8 cellular contexts compared by ENCODE assay signal in the genomic region with DNA sequence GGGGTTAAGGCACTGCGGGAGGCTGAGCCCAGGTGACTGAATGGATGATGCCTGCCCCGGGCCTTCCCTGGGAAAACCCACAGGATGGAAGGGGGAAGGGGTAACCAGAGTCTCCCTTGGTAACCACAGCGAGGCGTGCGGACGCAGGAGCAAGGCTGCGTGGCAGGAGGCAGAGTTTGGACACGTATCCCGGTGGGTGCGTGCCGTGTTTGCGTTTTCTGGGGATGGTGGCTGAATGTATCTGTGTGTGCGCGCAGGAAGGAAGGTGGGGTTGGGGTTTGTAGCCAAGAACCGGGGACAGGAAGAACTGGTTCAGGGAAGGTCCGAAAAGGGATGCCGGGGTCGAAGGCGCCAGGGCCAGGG. TPM values are rescaled to one million over a fixed set of nuclear protein-coding genes. Genes with fewer than 3 reads are reported as not detected.
DNase-seq lines count a peak whose midpoint lies in the region; ATAC-seq and TF ChIP-seq lines count a peak whose summit lies in the region.

No MANE protein-coding gene starts in this region.

- peak overlapping the region; percentile 81 for H3K4me3 ChIP-seq in thoracic aorta

- no peaks in the 10 kb centered on the region for H3K9me3 Mint-ChIP-seq in activated CD8-positive, alpha-beta memory T cell treated with anti-CD3 and anti-CD28 coated beads, Interleukin-2, amount 10 ng/mL, durations not matched to agents 7 days and 5 days (ENCODE audit: low read depth)
- H3K9me3 Mint-ChIP-seq in activated naive CD8-positive, alpha-beta T cell treated with anti-CD3 and anti-CD28 coated beads for 36 hours = no peaks in the 10 kb centered on the region

- DNase-seq in activated CD8-positive, alpha-beta memory T cell treated with anti-CD3 and anti-CD28 coated beads, Interleukin-2, amount 10 ng/mL, durations not matched to agents 7 days and 5 days = no peak
- no peak for DNase-seq in activated CD8-positive, alpha-beta memory T cell treated with anti-CD3 and anti-CD28 coated beads, Interleukin-2, amount 50 U/mL, for 4 hours
- DNase-seq in activated naive CD8-positive, alpha-beta T cell treated with anti-CD3 and anti-CD28 coated beads for 36 hours = no peak
- DNase-seq in left kidney (ENCODE audit: low read depth, low spot score) (peak; percentile 55), thoracic aorta (ENCODE audit: low spot score) (no peak), inferior parietal cortex (ENCODE audit: extremely low spot score) (no peak)

- peak overlapping the region; percentile 1 for H3K27ac Mint-ChIP-seq in activated CD8-positive, alpha-beta memory T cell treated with anti-CD3 and anti-CD28 coated beads, Interleukin-2, amount 10 ng/mL, durations not matched to agents 7 days and 5 days
- no peak overlapping the region for H3K27ac Mint-ChIP-seq in activated naive CD8-positive, alpha-beta T cell treated with anti-CD3 and anti-CD28 coated beads for 36 hours

- no peaks in the 10 kb centered on the region for H3K27me3 ChIP-seq in thoracic aorta (replicated peaks; ENCODE audit: insufficient read depth)

- no peak for TF ChIP-seq CTCF in thoracic aorta (IDR thresholded peaks at IDR 0.05)

- H3K36me3 ChIP-seq in thoracic aorta = no peaks in the 10 kb centered on the region

- H3K27me3 Mint-ChIP-seq in activated CD8-positive, alpha-beta memory T cell treated with anti-CD3 and anti-CD28 coated beads, Interleukin-2, amount 10 ng/mL, durations not matched to agents 7 days and 5 days = peaks cover 44% of the 10 kb centered on the region
- H3K27me3 Mint-ChIP-seq in activated naive CD8-positive, alpha-beta T cell treated with anti-CD3 and anti-CD28 coated beads for 36 hours = peaks cover 53% of the 10 kb centered on the region

- H3K4me1 ChIP-seq in thoracic aorta (ENCODE audit: control insufficient read depth in 1 of 2, low read depth in 2 of 2) = peaks cover 20 to 35% of the 10 kb centered on the region in 2 donors

- ATAC-seq in activated CD8-positive, alpha-beta memory T cell treated with anti-CD3 and anti-CD28 coated beads, Interleukin-2, amount 10 ng/mL, durations not matched to agents 7 days and 5 days = no peak
- ATAC-seq in thoracic aorta (ENCODE audit: insufficient number of reproducible peaks, low FRiP score, low read depth) (no peak), GM21390 (IDR thresholded peaks at IDR 0.05; ENCODE audit: unreplicated experiment) (no peak), HG03159 (IDR thresholded peaks at IDR 0.05; ENCODE audit: unreplicated experiment) (no peak)

- H3K4me1 Mint-ChIP-seq in activated CD8-positive, alpha-beta memory T cell treated with anti-CD3 and anti-CD28 coated beads, Interleukin-2, amount 10 ng/mL, durations not matched to agents 7 days and 5 days = peaks cover 30% of the 10 kb centered on the region
- peaks cover 27% of the 10 kb centered on the region for H3K4me1 Mint-ChIP-seq in activated naive CD8-positive, alpha-beta T cell treated with anti-CD3 and anti-CD28 coated beads for 36 hours

- H3K4me3 Mint-ChIP-seq in activated CD8-positive, alpha-beta memory T cell treated with anti-CD3 and anti-CD28 coated beads, Interleukin-2, amount 10 ng/mL, durations not matched to agents 7 days and 5 days = peak overlapping the region; percentile 73
- peak overlapping the region; percentile 80 for H3K4me3 Mint-ChIP-seq in activated naive CD8-positive, alpha-beta T cell treated with anti-CD3 and anti-CD28 coated beads for 36 hours

- H3K36me3 Mint-ChIP-seq in activated CD8-positive, alpha-beta memory T cell treated with anti-CD3 and anti-CD28 coated beads, Interleukin-2, amount 10 ng/mL, durations not matched to agents 7 days and 5 days = no peaks in the 10 kb centered on the region
- no peaks in the 10 kb centered on the region for H3K36me3 Mint-ChIP-seq in activated naive CD8-positive, alpha-beta T cell treated with anti-CD3 and anti-CD28 coated beads for 36 hours

- no peaks in the 10 kb centered on the region for H3K9me3 ChIP-seq in thoracic aorta

- H3K27ac ChIP-seq in thoracic aorta = no peak overlapping the region

- CTCF ChIA-PET in activated CD8-positive, alpha-beta memory T cell treated with anti-CD3 and anti-CD28 coated beads, Interleukin-2, amount 10 ng/mL, durations not matched to agents 7 days and 5 days (lab: Charles Lee) = no interaction called here

RNA-seq across cellular contexts. Expression of a gene that starts 1.8 kb away (rescaled TPM):
- 10 to 100 TPM; 15.5 to 26.0 TPM for total RNA-seq in activated CD8-positive, alpha-beta memory T cell treated with anti-CD3 and anti-CD28 coated beads, Interleukin-2, amount 10 ng/mL, durations not matched to agents 7 days and 5 days
- 1 to 10 TPM in 1 of 2 experiments, under 1 TPM in 1; 0.89 to 1.2 TPM for total RNA-seq in activated naive CD8-positive, alpha-beta T cell treated with anti-CD3 and anti-CD28 coated beads for 36 hours
- 1 to 10 TPM; 6.8 to 7.3 TPM for total RNA-seq in thoracic aorta
